24 cellular contexts compared by ENCODE assay signal in the genomic region with DNA sequence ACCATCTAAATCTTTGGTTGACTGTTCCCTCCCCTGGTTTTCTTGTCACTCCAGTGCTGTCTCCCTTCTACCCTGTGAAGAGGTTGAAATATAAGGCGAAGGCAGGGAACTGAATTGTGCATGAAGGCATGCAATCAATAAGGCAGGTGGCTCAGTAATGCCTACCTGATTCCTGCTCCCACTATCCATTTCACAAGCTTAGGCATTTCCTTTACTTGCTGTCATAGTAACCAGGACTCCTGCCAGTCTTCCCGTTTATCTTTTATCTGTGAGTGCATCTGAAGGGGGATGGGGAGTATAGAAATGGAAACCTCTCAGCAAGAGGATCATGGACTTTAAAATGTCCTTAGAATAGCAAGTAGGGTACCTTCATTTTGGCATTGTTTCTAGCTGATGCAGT. TPM values are rescaled to one million over a fixed set of nuclear protein-coding genes. Genes with fewer than 3 reads are reported as not detected.
DNase-seq lines count a peak whose midpoint lies in the region; ATAC-seq, FAIRE-seq and TF ChIP-seq lines count a peak whose summit lies in the region.
"Had no signal": no experiment of that assay in that cellular context is flagged by ENCODE, and none has a peak within 500 bp of the region (broad histone marks: within the 10 kb centered on the region; RNA-seq: fewer than 3 reads in every experiment).

No MANE protein-coding gene starts in this region.

- H3K36me3 ChIP-seq in cardiac muscle cell (no peaks in the 10 kb centered on the region), endothelial cell of umbilical vein (ENCODE audit: control insufficient read depth in 2 of 2, extremely low read depth in 1 of 2, insufficient read depth in 2 of 2, low read length in 2 of 2) (no peaks in the 10 kb centered on the region)
- H3K36me3 ChIP-seq: brain microvascular endothelial cell, esophagus muscularis mucosa, Peyer's patch had no signal

- no peak overlapping the region for H3K9ac ChIP-seq in endothelial cell of umbilical vein (replicated peaks; ENCODE audit: extremely low read depth, insufficient read depth, low read length)

- H3K27ac ChIP-seq in cardiac muscle cell (peak overlapping the region; percentile 49), endothelial cell of umbilical vein (ENCODE audit: insufficient read depth, low read depth, low read length) (no peak overlapping the region)
- H3K27ac ChIP-seq: brain microvascular endothelial cell, dorsolateral prefrontal cortex, esophagus muscularis mucosa, Peyer's patch had no signal

- peaks cover 65% of the 10 kb centered on the region for H3K4me1 Mint-ChIP-seq in activated T-cell treated with anti-CD3 and anti-CD28 coated beads, Interleukin-2, amount 50 U/mL, for 72 hours (ENCODE audit: low read depth)

- H3K9me1 ChIP-seq in endothelial cell of umbilical vein (replicated peaks; ENCODE audit: control insufficient read depth, extremely low read depth, insufficient read depth, low read length), result no peaks in the 10 kb centered on the region

- peaks cover 17 to 18% of the 10 kb centered on the region in 2 donors for H3K36me3 Mint-ChIP-seq in activated T-cell treated with anti-CD3 and anti-CD28 coated beads, Interleukin-2, amount 50 U/mL, for 72 hours (ENCODE audit: insufficient read depth in 2 of 2)

- H3K9me3 ChIP-seq in cardiac muscle cell (ENCODE audit: low read depth) (no peaks in the 10 kb centered on the region), endothelial cell of umbilical vein (replicated peaks; ENCODE audit: control insufficient read depth, insufficient read depth, low read length) (no peaks in the 10 kb centered on the region)
- H3K9me3 ChIP-seq: esophagus muscularis mucosa, Peyer's patch had no signal

- no TSS peak for BruUV-seq in endothelial cell of umbilical vein (replicated peaks; lab: Mats Ljungman, UMichigan)

- H3K9me3 Mint-ChIP-seq in activated T-cell treated with anti-CD3 and anti-CD28 coated beads, Interleukin-2, amount 50 U/mL, for 72 hours, result no peaks in the 10 kb centered on the region
- H3K9me3 Mint-ChIP-seq: activated naive CD4-positive, alpha-beta T cell treated with anti-CD3 and anti-CD28 coated beads, Interleukin-2, amount 10 ng/mL, durations not matched to agents 7 days and 5 days; immature natural killer cell; naive B cell had no signal

- no peaks in the 10 kb centered on the region for H3K79me2 ChIP-seq in endothelial cell of umbilical vein (ENCODE audit: control insufficient read depth, insufficient read depth, low read length)

- H3K27me3 Mint-ChIP-seq in activated T-cell treated with anti-CD3 and anti-CD28 coated beads, Interleukin-2, amount 50 U/mL, for 72 hours (ENCODE audit: low read depth), result no peaks in the 10 kb centered on the region
- H3K27me3 Mint-ChIP-seq: activated naive CD4-positive, alpha-beta T cell treated with anti-CD3 and anti-CD28 coated beads, Interleukin-2, amount 10 ng/mL, durations not matched to agents 7 days and 5 days; naive B cell had no signal

- H4K20me1 ChIP-seq in endothelial cell of umbilical vein (replicated peaks; ENCODE audit: control insufficient read depth, extremely low read depth, insufficient read depth, low read length), result no peaks in the 10 kb centered on the region

- no peak overlapping the region for H3K27ac Mint-ChIP-seq in activated T-cell treated with anti-CD3 and anti-CD28 coated beads, Interleukin-2, amount 50 U/mL, for 72 hours
- H3K27ac Mint-ChIP-seq: activated naive CD4-positive, alpha-beta T cell treated with anti-CD3 and anti-CD28 coated beads, Interleukin-2, amount 10 ng/mL, durations not matched to agents 7 days and 5 days had no signal

- intact Hi-C loops in Right ventricle myocardium superior (cut with DNase I), result no loop called here
- intact Hi-C loops in endothelial cell of umbilical vein (cut with micrococcal nuclease), result no loop called here

- ATAC-seq in Right ventricle myocardium superior (ENCODE audit: poor library complexity), result no peak
- no peak for ATAC-seq in activated T-cell treated with anti-CD3 and anti-CD28 coated beads, Interleukin-2, amount 50 U/mL, for 72 hours (replicated peaks in 1 of 2)

- POLR2A ChIA-PET in endothelial cell of umbilical vein (lab: Charles Lee), result no interaction called here

- no peak overlapping the region for H3K4me3 ChIP-seq in cardiac muscle cell
- no peak overlapping the region for H3K4me3 ChIP-seq in endothelial cell of umbilical vein (replicated peaks in 1 of 3; ENCODE audit: insufficient read depth in 1 of 3, low read depth in 1 of 3, low read length in 3 of 3)
- H3K4me3 ChIP-seq: dorsolateral prefrontal cortex, esophagus muscularis mucosa, Peyer's patch had no signal

- no peak for TF ChIP-seq CTCF in cardiac muscle cell (IDR thresholded peaks at IDR 0.05; ENCODE audit: low read depth, low read length)
- TF ChIP-seq CTCF in endothelial cell of umbilical vein (IDR thresholded peaks at IDR 0.05; ENCODE audit: extremely low read depth in 1 of 2, insufficient read depth in 1 of 2, low read depth in 1 of 2, low read length in 2 of 2), result no peak

- DNase-seq in cardiac muscle cell (ENCODE audit: low read depth in 1 of 2, low spot score in 1 of 2), result no peak
- no peak for DNase-seq in Right ventricle myocardium superior
- DNase-seq in NCI-H2227 (lab: John Stamatoyannopoulos, UW; ENCODE audit: unreplicated experiment), result peak; percentile 7
- DNase-seq in endothelial cell of umbilical vein (ENCODE audit: low read depth, low spot score), result peak; percentile 10
- DNase-seq in frontal cortex (ENCODE audit: low spot score in 2 of 2), result no peak
- DNase-seq in activated effector memory CD4-positive, alpha-beta T cell treated with anti-CD3 and anti-CD28 coated beads, Interleukin-2, amount 50 U/mL, for 16 hours, result no peak
- DNase-seq in stimulated activated CD8-positive, alpha-beta memory T cell treated with anti-CD3 and anti-CD28 coated beads, Interleukin-4, amount 100 ng/mL, for 48 hours, result no peak
- DNase-seq in activated T-cell treated with anti-CD3 and anti-CD28 coated beads, Interleukin-2, amount 50 U/mL, for 72 hours, result no peak
- DNase-seq: activated CD4-positive, alpha-beta T cell treated with anti-CD3 and anti-CD28 coated beads for 4 hours; activated CD8-positive, alpha-beta memory T cell treated with anti-CD3 and anti-CD28 coated beads, Interleukin-2, amount 50 U/mL, for 48 hours; activated naive CD4-positive, alpha-beta T cell treated with anti-CD3 and anti-CD28 coated beads, Interleukin-2, amount 10 ng/mL, durations not matched to agents 7 days and 5 days; brain microvascular endothelial cell; COR-L47; dorsolateral prefrontal cortex; glutamatergic neuron; immature natural killer cell; KBM-7; naive B cell; NCI-H1436; Peyer's patch; small intestine had no signal

- H3K4me1 ChIP-seq in cardiac muscle cell (ENCODE audit: low read depth), result peaks cover 24% of the 10 kb centered on the region
- H3K4me1 ChIP-seq in endothelial cell of umbilical vein (ENCODE audit: control insufficient read depth, extremely low read depth, insufficient read depth, low read length), result no peaks in the 10 kb centered on the region
- H3K4me1 ChIP-seq: Peyer's patch had no signal

- no peaks in the 10 kb centered on the region for H3K27me3 ChIP-seq in cardiac muscle cell
- no peaks in the 10 kb centered on the region for H3K27me3 ChIP-seq in endothelial cell of umbilical vein (ENCODE audit: control insufficient read depth in 2 of 2, insufficient read depth in 2 of 2, low read length in 2 of 2)
- H3K27me3 ChIP-seq: brain microvascular endothelial cell, esophagus muscularis mucosa, Peyer's patch had no signal

- no peak overlapping the region for H3K4me2 ChIP-seq in endothelial cell of umbilical vein (ENCODE audit: insufficient read depth, low read length)

- no peak for FAIRE-seq in endothelial cell of umbilical vein (lab: Jason Lieb, UNC)
- no peak for FAIRE-seq in frontal cortex (lab: Jason Lieb, UNC)
- FAIRE-seq: G401.6, GM12892, small intestine had no signal

- no peak overlapping the region for H3K4me3 Mint-ChIP-seq in activated T-cell treated with anti-CD3 and anti-CD28 coated beads, Interleukin-2, amount 50 U/mL, for 72 hours
- H3K4me3 Mint-ChIP-seq: activated naive CD4-positive, alpha-beta T cell treated with anti-CD3 and anti-CD28 coated beads, Interleukin-2, amount 10 ng/mL, durations not matched to agents 7 days and 5 days; immature natural killer cell; naive B cell had no signal

- CTCF ChIA-PET in endothelial cell of umbilical vein (lab: Charles Lee), result interaction anchor here (1.4 kb wide), 1 partner anchor 22 kb away, joined by 4 read pairs; no protein-coding TSS in a partner anchor

- no peak overlapping the region for H2AFZ ChIP-seq in endothelial cell of umbilical vein (ENCODE audit: low read depth, low read length)

- dilution Hi-C loops in endothelial cell of umbilical vein (cut with MboI; ENCODE audit: extremely low pct_ligation_motif_present, low sequenced_read_pairs), result no loop called here

- TF ChIP-seq POLR2A in endothelial cell of umbilical vein (IDR thresholded peaks at IDR 0.05; ENCODE audit: low read depth, low read length), result no peak

RNA-seq across cellular contexts. Expression of gene MRPS6, which starts 40.5 kb away (rescaled TPM):
- total RNA-seq in cardiac muscle cell (83.7 and 83.8 TPM in 2 replicates), Right ventricle myocardium superior (74.4 TPM), endothelial cell of umbilical vein (35.5 and 37.2 TPM in 2 replicates), frontal cortex (20.0 TPM)
- polyA plus RNA-seq in cardiac muscle cell (314 and 335 TPM in 2 replicates), endothelial cell of umbilical vein (18.0 and 19.8 TPM in 2 replicates)
- polyA plus RNA-seq in endothelial cell of umbilical vein (2011; cell fraction: cytosol; rRNA removed), result 19.9 and 20.6 TPM in 2 replicates
- 22.6 and 23.8 TPM in 2 replicates for polyA plus RNA-seq in endothelial cell of umbilical vein (2011; cell fraction: nucleus; rRNA removed)
- 34.0 and 57.2 TPM in 2 replicates for polyA plus RNA-seq in endothelial cell of umbilical vein (2012)
- polyA minus RNA-seq in endothelial cell of umbilical vein, result 8.5 and 11.6 TPM in 2 replicates
- 8.2 TPM for polyA minus RNA-seq in endothelial cell of umbilical vein (2011; cell fraction: cytosol; rRNA and poly(A)+ RNA removed)
- polyA minus RNA-seq in endothelial cell of umbilical vein (2011; cell fraction: nucleus; rRNA and poly(A)+ RNA removed), result 9.6 and 15.1 TPM in 2 replicates
- 100 to 1,000 TPM; 154 to 193 TPM for total RNA-seq in activated T-cell treated with anti-CD3 and anti-CD28 coated beads, Interleukin-2, amount 50 U/mL, for 72 hours

RNA-seq across cellular contexts. Expression of gene SLC5A3, which starts 40.5 kb away (rescaled TPM):
- total RNA-seq in cardiac muscle cell, result 11.5 and 17.0 TPM in 2 replicates
- 3.0 and 4.1 TPM in 2 replicates for polyA plus RNA-seq in cardiac muscle cell
- total RNA-seq in Right ventricle myocardium superior, result 5.1 TPM
- 6.8 and 8.0 TPM in 2 replicates for total RNA-seq in endothelial cell of umbilical vein
- 1.1 and 1.6 TPM in 2 replicates for polyA plus RNA-seq in endothelial cell of umbilical vein
- 0.93 and 0.99 TPM in 2 replicates for polyA plus RNA-seq in endothelial cell of umbilical vein (2011; cell fraction: cytosol; rRNA removed)
- polyA plus RNA-seq in endothelial cell of umbilical vein (2011; cell fraction: nucleus; rRNA removed), result 3.3 and 5.2 TPM in 2 replicates
- 3.6 and 4.7 TPM in 2 replicates for polyA plus RNA-seq in endothelial cell of umbilical vein (2012)
- 10.0 and 11.6 TPM in 2 replicates for polyA minus RNA-seq in endothelial cell of umbilical vein
- 12.3 TPM for polyA minus RNA-seq in endothelial cell of umbilical vein (2011; cell fraction: cytosol; rRNA and poly(A)+ RNA removed)
- 13.4 and 22.1 TPM in 2 replicates for polyA minus RNA-seq in endothelial cell of umbilical vein (2011; cell fraction: nucleus; rRNA and poly(A)+ RNA removed)
- 54.2 TPM for total RNA-seq in frontal cortex
- total RNA-seq in activated T-cell treated with anti-CD3 and anti-CD28 coated beads, Interleukin-2, amount 50 U/mL, for 72 hours, result 10 to 100 TPM; 37.6 to 39.8 TPM

Comparison
In these comparisons a context has a peak if more than half of its experiments do, and no peak if none do; other contexts are left out.
1. DNase-seq: peak in NCI-H2227 (single experiment) and endothelial cell of umbilical vein (single experiment); none in cardiac muscle cell (0 of 2), Right ventricle myocardium superior (single experiment), frontal cortex (0 of 2), activated effector memory CD4-positive, alpha-beta T cell treated with anti-CD3 and anti-CD28 coated beads, Interleukin-2, amount 50 U/mL, for 16 hours (single experiment), stimulated activated CD8-positive, alpha-beta memory T cell treated with anti-CD3 and anti-CD28 coated beads, Interleukin-4, amount 100 ng/mL, for 48 hours (single experiment) and activated T-cell treated with anti-CD3 and anti-CD28 coated beads, Interleukin-2, amount 50 U/mL, for 72 hours (0 of 2).